Comparison of ENCODE assay signal across 18 cellular contexts in genomic region chr10:593421-593820, GRCh38.
DNase-seq lines count a peak whose midpoint lies in the region; FAIRE-seq and TF ChIP-seq lines count a peak whose summit lies in the region.
"Had no signal": no experiment of that assay in that cellular context is flagged by ENCODE, and none has a peak within 500 bp of the region (broad histone marks: within the 10 kb centered on the region; RNA-seq: fewer than 3 reads in every experiment).

No MANE protein-coding gene starts in this region.

- 97% methylated on average over 15 of the region's 15 CpGs for WGBS in mesenchymal stem cell
- WGBS in smooth muscle cell (ENCODE audit: low lambda C conversion rate): 93% methylated on average over 15 of the region's 15 CpGs
- 74% methylated on average over 13 of the region's 15 CpGs for WGBS in esophagus muscularis mucosa
- WGBS in suprapubic skin: 82% methylated on average over 15 of the region's 15 CpGs

- H3K14ac ChIP-seq in mesenchymal stem cell (ENCODE audit: low read length in 2 of 2): no peak overlapping the region

- H4K8ac ChIP-seq in mesenchymal stem cell (ENCODE audit: low read length): no peak overlapping the region

- BruUV-seq in A673 (replicated peaks; lab: Mats Ljungman, UMichigan): no TSS peak

- H2BK12ac ChIP-seq in mesenchymal stem cell (ENCODE audit: low read length in 2 of 2): no peak overlapping the region

- no peak for TF ChIP-seq CTCF in WI38 (IDR thresholded peaks at IDR 0.05; ENCODE audit: low read depth, low read length)
- TF ChIP-seq CTCF in astrocyte (IDR thresholded peaks at IDR 0.05; ENCODE audit: insufficient read depth, low read depth, low read length): no peak
- TF ChIP-seq CTCF in smooth muscle cell (IDR thresholded peaks at IDR 0.05; ENCODE audit: borderline replicate concordance, insufficient read depth, poor library complexity, severe bottlenecking): no peak
- no peak for TF ChIP-seq CTCF in esophagus muscularis mucosa (IDR thresholded peaks at IDR 0.05)
- no peak for TF ChIP-seq CTCF in A673 (conservative IDR thresholded peaks at IDR 0.05; ENCODE audit: low read depth, low read length)
- TF ChIP-seq CTCF in suprapubic skin (IDR thresholded peaks at IDR 0.05): no peak

- H3K9ac ChIP-seq in astrocyte (ENCODE audit: low read length) (peak overlapping the region; percentile 69), mesenchymal stem cell (ENCODE audit: low read length) (peak overlapping the region; percentile 53), smooth muscle cell (ENCODE audit: low read depth) (peak overlapping the region; percentile 77)

- peaks cover 96% of the 10 kb centered on the region for H3K79me2 ChIP-seq in astrocyte (ENCODE audit: insufficient read depth, low read length)
- peaks cover 82% of the 10 kb centered on the region for H3K79me2 ChIP-seq in smooth muscle cell (ENCODE audit: low read depth)

- no peak overlapping the region for H2AFZ ChIP-seq in astrocyte (ENCODE audit: low read depth, low read length)
- H2AFZ ChIP-seq in mesenchymal stem cell (ENCODE audit: low read depth, low read length): no peak overlapping the region
- H2AFZ ChIP-seq in smooth muscle cell (ENCODE audit: low read depth): no peak overlapping the region
- H2AFZ ChIP-seq: PC-9 had no signal

- no peak overlapping the region for H3K4ac ChIP-seq in mesenchymal stem cell (ENCODE audit: low read depth in 1 of 2, low read length in 2 of 2)

- FAIRE-seq in astrocyte (lab: Jason Lieb, UNC): no peak
- FAIRE-seq: K562 had no signal

- CTCF ChIA-PET in A673 (lab: Charles Lee): no interaction called here

- H3K27ac Mint-ChIP-seq in astrocyte (ENCODE audit: unreplicated experiment): no peak overlapping the region
- H3K27ac Mint-ChIP-seq: CD4-positive, alpha-beta T cell had no signal

- no peak overlapping the region for H3K23ac ChIP-seq in mesenchymal stem cell (ENCODE audit: low read length in 2 of 2)

- H3K27me3 Mint-ChIP-seq in astrocyte (ENCODE audit: low read depth, unreplicated experiment): no peaks in the 10 kb centered on the region

- no peak overlapping the region for H4K91ac ChIP-seq in mesenchymal stem cell (ENCODE audit: low read length)

- no peaks in the 10 kb centered on the region for H3K27me3 ChIP-seq in astrocyte (ENCODE audit: insufficient read depth, low read length)
- no peaks in the 10 kb centered on the region for H3K27me3 ChIP-seq in mesenchymal stem cell (ENCODE audit: control insufficient read depth in 1 of 2, insufficient read depth in 1 of 2, low read length in 2 of 2)
- no peaks in the 10 kb centered on the region for H3K27me3 ChIP-seq in smooth muscle cell (ENCODE audit: low read depth)
- H3K27me3 ChIP-seq in esophagus muscularis mucosa: no peaks in the 10 kb centered on the region
- H3K27me3 ChIP-seq in A673 (replicated peaks; ENCODE audit: insufficient read depth, low read depth, low read length, poor library complexity): no peaks in the 10 kb centered on the region
- H3K27me3 ChIP-seq in suprapubic skin: no peaks in the 10 kb centered on the region
- H3K27me3 ChIP-seq: BE2C had no signal

- H3K4me1 ChIP-seq in astrocyte (ENCODE audit: insufficient read depth, low read length) (peaks cover 19% of the 10 kb centered on the region), mesenchymal stem cell (ENCODE audit: control insufficient read depth, insufficient read depth, low read depth, low read length) (peaks cover 24% of the 10 kb centered on the region), smooth muscle cell (ENCODE audit: low read depth) (peaks cover 6% of the 10 kb centered on the region), esophagus muscularis mucosa (peaks cover 27 to 57% (median 44%) of the 10 kb centered on the region in 4 donors), A673 (ENCODE audit: insufficient read depth, low read length, poor library complexity, severe bottlenecking) (peaks cover 2% of the 10 kb centered on the region), suprapubic skin (peaks cover 4% of the 10 kb centered on the region)

- H2AK5ac ChIP-seq in mesenchymal stem cell (ENCODE audit: low read length, severe bottlenecking): no peak overlapping the region

- H3K4me2 ChIP-seq in astrocyte (ENCODE audit: low read length) (peak overlapping the region; percentile 57), mesenchymal stem cell (ENCODE audit: low read length, poor library complexity, severe bottlenecking) (no peak overlapping the region), smooth muscle cell (peak overlapping the region; percentile 78)
- H3K4me2 ChIP-seq: PC-9 had no signal

- H3K79me1 ChIP-seq in mesenchymal stem cell (replicated peaks; ENCODE audit: low read length, poor library complexity, severe bottlenecking): peaks cover 43% of the 10 kb centered on the region

- no peak overlapping the region for H2BK15ac ChIP-seq in mesenchymal stem cell (ENCODE audit: low read depth, poor library complexity, severe bottlenecking)

- DNase-seq in astrocyte (ENCODE audit: low read depth): no peak
- DNase-seq in mesenchymal stem cell: no peak
- no peak for DNase-seq in smooth muscle cell (lab: John Stamatoyannopoulos, UW; ENCODE audit: unreplicated experiment)
- no peak for DNase-seq in esophagus muscularis mucosa (ENCODE audit: extremely low spot score)
- DNase-seq in A673 (ENCODE audit: low spot score): no peak
- DNase-seq in SHP77 (lab: John Stamatoyannopoulos, UW): no peak
- no peak for DNase-seq in suprapubic skin (ENCODE audit: low spot score in 2 of 2)
- DNase-seq: BE2C; CD4-positive, alpha-beta T cell; DMS79; H9; NCI-H1417; NCI-H2029 treated with DMSO at 0.1 percent for 48 hours; NCI-H2171 treated with DMSO at 0.1 percent for 48 hours; NCI-H774; PC-9 had no signal

- H3F3A ChIP-seq in smooth muscle cell (ENCODE audit: low read depth): no peaks in the 10 kb centered on the region

- H2BK5ac ChIP-seq in mesenchymal stem cell (ENCODE audit: low read depth, low read length, poor library complexity, severe bottlenecking): no peak overlapping the region

- H3K4me1 Mint-ChIP-seq in astrocyte (ENCODE audit: low read depth, unreplicated experiment): peaks cover 39% of the 10 kb centered on the region

- H3K4me3 Mint-ChIP-seq in astrocyte (ENCODE audit: unreplicated experiment): no peak overlapping the region
- H3K4me3 Mint-ChIP-seq: CD4-positive, alpha-beta T cell; H9 had no signal

- H3K9me3 Mint-ChIP-seq in astrocyte (ENCODE audit: unreplicated experiment): no peaks in the 10 kb centered on the region
- H3K9me3 Mint-ChIP-seq: CD4-positive, alpha-beta T cell; H9 had no signal

- H3K36me3 ChIP-seq in astrocyte (ENCODE audit: insufficient read depth, low read length): no peaks in the 10 kb centered on the region
- peaks cover 0 to 8% of the 10 kb centered on the region in 2 experiments for H3K36me3 ChIP-seq in mesenchymal stem cell (ENCODE audit: control insufficient read depth in 1 of 2, insufficient read depth in 2 of 2, low read depth in 1 of 2, low read length in 2 of 2)
- H3K36me3 ChIP-seq in smooth muscle cell (ENCODE audit: low read depth): no peaks in the 10 kb centered on the region
- H3K36me3 ChIP-seq in esophagus muscularis mucosa: no peaks in the 10 kb centered on the region
- no peaks in the 10 kb centered on the region for H3K36me3 ChIP-seq in A673 (ENCODE audit: insufficient read depth, low read length, poor library complexity, severe bottlenecking)
- no peaks in the 10 kb centered on the region for H3K36me3 ChIP-seq in suprapubic skin
- H3K36me3 ChIP-seq: BE2C had no signal

- POLR2A ChIA-PET in A673 (lab: Charles Lee; ENCODE audit: low non-redundant PET): no interaction called here

- peaks cover 13% of the 10 kb centered on the region for H3K36me3 Mint-ChIP-seq in astrocyte (ENCODE audit: low read depth, unreplicated experiment)

- H3K9me3 ChIP-seq in astrocyte (ENCODE audit: insufficient read depth, low read depth, low read length): no peaks in the 10 kb centered on the region
- no peaks in the 10 kb centered on the region for H3K9me3 ChIP-seq in mesenchymal stem cell (ENCODE audit: control insufficient read depth, low read length)
- no peaks in the 10 kb centered on the region for H3K9me3 ChIP-seq in smooth muscle cell (replicated peaks; ENCODE audit: low read depth)
- H3K9me3 ChIP-seq in esophagus muscularis mucosa: no peaks in the 10 kb centered on the region
- H3K9me3 ChIP-seq in A673 (ENCODE audit: low read depth, low read length, poor library complexity, severe bottlenecking): no peaks in the 10 kb centered on the region
- H3K9me3 ChIP-seq in suprapubic skin: no peaks in the 10 kb centered on the region
- H3K9me3 ChIP-seq: BE2C had no signal

- no peak for TF ChIP-seq EP300 in esophagus muscularis mucosa (IDR thresholded peaks at IDR 0.05)
- TF ChIP-seq EP300 in suprapubic skin (IDR thresholded peaks at IDR 0.05): no peak

- intact Hi-C loops in esophagus muscularis mucosa (cut with DNase I): no loop called here
- intact Hi-C loops in A673 (cut with micrococcal nuclease; ENCODE audit: unreplicated experiment): no loop called here

- TF ChIP-seq POLR2A in esophagus muscularis mucosa (IDR thresholded peaks at IDR 0.05; ENCODE audit: low read depth) (no peak), suprapubic skin (IDR thresholded peaks at IDR 0.05) (no peak)

- H2BK120ac ChIP-seq in mesenchymal stem cell (ENCODE audit: low read depth, low read length): no peak overlapping the region

- no peak overlapping the region for H3K18ac ChIP-seq in mesenchymal stem cell (ENCODE audit: low read depth in 1 of 2, low read length in 2 of 2)

- peaks cover 19% of the 10 kb centered on the region for H4K20me1 ChIP-seq in astrocyte (ENCODE audit: insufficient read depth, low read length)
- H4K20me1 ChIP-seq in smooth muscle cell (ENCODE audit: low read depth): peaks cover 47% of the 10 kb centered on the region

- H3K4me3 ChIP-seq in WI38 (ENCODE audit: low read depth, low read length) (peak overlapping the region; percentile 32), astrocyte (ENCODE audit: insufficient read depth, low read depth, low read length) (peak overlapping the region; percentile 15), mesenchymal stem cell (ENCODE audit: insufficient read depth in 1 of 2, low read depth in 1 of 2, low read length in 2 of 2) (peak overlapping the region in 1 of 2 experiments; percentile 43), smooth muscle cell (no peak overlapping the region), esophagus muscularis mucosa (no peak overlapping the region), A673 (ENCODE audit: low read depth, low read length, poor library complexity, severe bottlenecking) (no peak overlapping the region), suprapubic skin (no peak overlapping the region)
- H3K4me3 ChIP-seq: K562, PC-9 had no signal

- H3K27ac ChIP-seq in astrocyte (ENCODE audit: low read depth, low read length) (peak overlapping the region; percentile 67), mesenchymal stem cell (ENCODE audit: low read length, poor library complexity, severe bottlenecking) (no peak overlapping the region), smooth muscle cell (ENCODE audit: low read depth) (peak overlapping the region; percentile 90), esophagus muscularis mucosa (replicated peaks in 1 of 4) (peak overlapping the region in 2 of 4 donors; percentile 47 to 52), A673 (ENCODE audit: low read depth, low read length, poor library complexity, severe bottlenecking) (no peak overlapping the region), suprapubic skin (no peak overlapping the region)
- H3K27ac ChIP-seq: PC-9 had no signal

Comparison
In these comparisons a context has a peak if more than half of its experiments do, and no peak if none do; other contexts are left out.
1. H3K4me3 ChIP-seq: peak in WI38 (single experiment) and astrocyte (single experiment); none in smooth muscle cell (single experiment), esophagus muscularis mucosa (0 of 4), A673 (single experiment) and suprapubic skin (single experiment).
2. H3K27ac ChIP-seq: peak in astrocyte (single experiment) and smooth muscle cell (single experiment); none in mesenchymal stem cell (single experiment), A673 (single experiment) and suprapubic skin (single experiment).
3. Peak in every context shown above with its lines, with median percentiles within 50 percentile points of each other: H3K9ac ChIP-seq.